25 cellular contexts compared by ENCODE assay signal in genomic region chr10:80590585-80591125, GRCh38. TPM values are rescaled to one million over a fixed set of nuclear protein-coding genes. Genes with fewer than 3 reads are reported as not detected.
DNase-seq lines count a peak whose midpoint lies in the region; ATAC-seq, FAIRE-seq and TF ChIP-seq lines count a peak whose summit lies in the region.
"Had no signal": no experiment of that assay in that cellular context is flagged by ENCODE, and none has a peak within 500 bp of the region (broad histone marks: within the 10 kb centered on the region; RNA-seq: fewer than 3 reads in every experiment).

No MANE protein-coding gene starts in this region.

- H3K27ac ChIP-seq in BLaER1 (peak overlapping the region; percentile 52), small intestine (ENCODE audit: low read depth in 1 of 2, low read length in 1 of 2) (no peak overlapping the region)
- H3K27ac ChIP-seq: KMS-11, SJSA1, testis had no signal

- peak; percentile 11 for ATAC-seq in GM21515 (IDR thresholded peaks at IDR 0.05; ENCODE audit: unreplicated experiment)
- ATAC-seq in HG03442 (IDR thresholded peaks at IDR 0.05; ENCODE audit: unreplicated experiment): peak; percentile 2
- ATAC-seq: naive thymus-derived CD8-positive, alpha-beta T cell; T-cell had no signal

- no peak overlapping the region for H3K4me3 ChIP-seq in BLaER1
- no peak overlapping the region for H3K4me3 ChIP-seq in epithelial cell of esophagus (ENCODE audit: low read length)
- H3K4me3 ChIP-seq in small intestine (ENCODE audit: low read depth in 1 of 2, low read length in 2 of 2): no peak overlapping the region
- H3K4me3 ChIP-seq: SJSA1, testis had no signal

- H3K9ac ChIP-seq in BLaER1: no peak overlapping the region
- H3K9ac ChIP-seq: KMS-11 had no signal

- H3K36me3 ChIP-seq in BLaER1 (peaks cover 92% of the 10 kb centered on the region), small intestine (ENCODE audit: control insufficient read depth in 2 of 2, insufficient read depth in 2 of 2, low read length in 2 of 2) (no peaks in the 10 kb centered on the region)
- H3K36me3 ChIP-seq: SJSA1 had no signal

- H3K4me2 ChIP-seq in BLaER1: peak overlapping the region; percentile 79
- H3K4me2 ChIP-seq: KMS-11 had no signal

- peak; percentile 88 for DNase-seq in epithelial cell of esophagus (ENCODE audit: low read depth)
- DNase-seq in GM13977 (ENCODE audit: low spot score): no peak
- no peak for DNase-seq in inferior parietal cortex (ENCODE audit: extremely low spot score)
- DNase-seq in small intestine: no peak
- DNase-seq in NCI-H2227 treated with DMSO at 0.1 percent for 48 hours (lab: John Stamatoyannopoulos, UW): no peak
- DNase-seq: activated CD4-positive, alpha-beta memory T cell treated with anti-CD3 and anti-CD28 coated beads, Interleukin-2, amount 10 ng/mL, durations not matched to agents 7 days and 5 days; activated effector memory CD4-positive, alpha-beta T cell treated with anti-CD3 and anti-CD28 coated beads, Interleukin-2, amount 50 U/mL, for 16 hours; activated T-cell treated with anti-CD3 and anti-CD28 coated beads for 4 hours; AML-193; DMS53; GF-D8; naive thymus-derived CD8-positive, alpha-beta T cell; NCI-H146; NCI-H524 treated with DMSO at 0.1 percent for 48 hours; stimulated activated CD4-positive, alpha-beta T cell treated with anti-CD3 and anti-CD28 coated beads, Interleukin-2, amount 100 ng/mL, for 48 hours; stimulated activated naive CD4-positive, alpha-beta T cell; T-cell; testis had no signal

- H3K27me3 ChIP-seq in BLaER1 (no peaks in the 10 kb centered on the region), small intestine (ENCODE audit: control insufficient read depth in 2 of 2, insufficient read depth in 2 of 2, low read length in 2 of 2) (no peaks in the 10 kb centered on the region)
- H3K27me3 ChIP-seq: SJSA1, testis had no signal

- H3K4me1 ChIP-seq in BLaER1: peaks cover 44% of the 10 kb centered on the region
- H3K4me1 ChIP-seq in small intestine (ENCODE audit: control insufficient read depth in 2 of 2, insufficient read depth in 1 of 2, low read depth in 1 of 2, low read length in 1 of 2): no peaks in the 10 kb centered on the region
- H3K4me1 ChIP-seq: SJSA1 had no signal

- no peak for FAIRE-seq in small intestine (lab: Jason Lieb, UNC)
- FAIRE-seq: RCC 7860, urothelium cell line had no signal

- TF ChIP-seq CTCF in epithelial cell of esophagus (IDR thresholded peaks at IDR 0.05; ENCODE audit: insufficient read depth, low read depth, low read length, missing control alignments) (no peak), GM13977 (IDR thresholded peaks at IDR 0.05; ENCODE audit: extremely low read depth, insufficient read depth, missing control alignments) (no peak)

- 90 to 92% (median 92%) methylated on average over 3 of the region's 3 CpGs for WGBS in small intestine, 3 donors

- in situ Hi-C loops in GM13977 (cut with MboI; ENCODE audit: low pct_unique_long_range_greater_than_20kb, low sequenced_read_pairs, unreplicated experiment): no loop called here

- H3K9me3 ChIP-seq in BLaER1 (peaks cover 37% of the 10 kb centered on the region), small intestine (ENCODE audit: control insufficient read depth, low read depth) (no peaks in the 10 kb centered on the region)
- H3K9me3 ChIP-seq: SJSA1, testis had no signal

- H4K20me1 ChIP-seq in BLaER1: no peaks in the 10 kb centered on the region

RNA-seq across cellular contexts. Expression of gene SH2D4B, which starts 53.0 kb away (rescaled TPM):
- under 1 TPM in 1 of 3 donors, not detected in 2; 0.09 TPM for polyA plus RNA-seq in small intestine
- polyA plus RNA-seq: naive thymus-derived CD8-positive, alpha-beta T cell had no signal
